19 cellular contexts compared by ENCODE assay signal in the genomic region with DNA sequence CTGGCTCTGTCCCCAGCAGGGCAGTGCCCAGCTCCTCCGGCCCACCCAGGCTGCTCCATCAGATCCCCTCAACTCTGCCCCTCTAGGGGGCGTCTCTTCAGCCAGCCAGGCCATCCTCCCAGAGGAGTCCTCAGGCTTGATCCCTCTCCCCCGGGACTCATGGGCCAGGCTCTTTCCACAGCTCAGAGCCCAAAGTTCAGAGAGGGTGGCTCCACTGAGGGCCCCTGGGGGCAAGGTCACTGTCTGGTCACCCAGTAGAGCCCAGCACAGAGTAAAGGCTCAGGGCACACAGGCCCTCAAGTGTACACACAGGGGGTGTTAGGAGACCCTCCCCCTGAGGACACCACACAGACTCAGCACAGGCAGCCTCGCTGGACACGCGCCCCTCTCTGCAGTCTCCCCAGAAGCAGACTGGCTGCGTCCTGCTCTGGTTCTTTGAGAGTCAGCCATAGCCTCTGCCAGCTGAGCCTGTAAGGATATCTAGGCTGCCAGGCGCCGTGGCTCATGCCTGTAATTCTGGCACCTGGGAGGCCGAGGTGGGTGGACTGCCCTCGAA.
DNase-seq lines count a peak whose midpoint lies in the region; FAIRE-seq and TF ChIP-seq lines count a peak whose summit lies in the region.
"Had no signal": no experiment of that assay in that cellular context is flagged by ENCODE, and none has a peak within 500 bp of the region (broad histone marks: within the 10 kb centered on the region; RNA-seq: fewer than 3 reads in every experiment).

No MANE protein-coding gene starts in this region.

- no peak overlapping the region for H2BK20ac ChIP-seq in H1 (ENCODE audit: low read length)

- H3K4me2 ChIP-seq in Karpas-422 (ENCODE audit: low read depth, low read length, poor library complexity, severe bottlenecking) = no peak overlapping the region
- no peak overlapping the region for H3K4me2 ChIP-seq in H1 (ENCODE audit: insufficient read depth in 1 of 2, low read depth in 2 of 2, low read length in 2 of 2)

- CTCF ChIA-PET in H1 (lab: Charles Lee; ENCODE audit: partially characterized antibody) = interaction anchor here (0.7 to 10.5 kb wide), 27 partner anchors 8 to 442 kb away, joined by 3 to 92 read pairs (median 4); no protein-coding TSS in a partner anchor

- no peak overlapping the region for H2AFZ ChIP-seq in Karpas-422 (ENCODE audit: low read length)
- H2AFZ ChIP-seq in H1 (ENCODE audit: low read length) = no peak overlapping the region

- peaks cover 75% of the 10 kb centered on the region for H3K79me2 ChIP-seq in Karpas-422 (ENCODE audit: low read length)
- H3K79me2 ChIP-seq in H1 (ENCODE audit: control insufficient read depth in 1 of 2, insufficient read depth in 2 of 2, low read length in 2 of 2) = no peaks in the 10 kb centered on the region

- no peak overlapping the region for H3K18ac ChIP-seq in H1 (ENCODE audit: extremely low read depth, low read length)

- no peak overlapping the region for H3K4me3 Mint-ChIP-seq in progenitor cell of endocrine pancreas (ENCODE audit: low read depth)

- H3K23ac ChIP-seq in H1 (ENCODE audit: insufficient read length) = no peak overlapping the region

- POLR2A ChIA-PET in H1 (lab: Charles Lee; ENCODE audit: partially characterized antibody) = interaction anchor here (0.6 to 1.5 kb wide), 2 partner anchors 11 to 22 kb away, joined by 3 to 5 read pairs; no protein-coding TSS in a partner anchor

- no peak overlapping the region; the same call in 1 of the 2 replicates for H2BK12ac ChIP-seq in H1 (ENCODE audit: low read depth, low read length)

- no peaks in the 10 kb centered on the region for H3K79me1 ChIP-seq in H1 (ENCODE audit: low read depth, low read length)

- H3K4me1 ChIP-seq in Karpas-422 (ENCODE audit: low read length) (peaks cover 24% of the 10 kb centered on the region), H1 (replicated peaks in 1 of 4; ENCODE audit: control insufficient read depth in 3 of 4, insufficient read depth in 4 of 4, low read length in 3 of 4) (no peaks in the 10 kb centered on the region)
- H3K4me1 ChIP-seq: sigmoid colon, suprapubic skin had no signal

- H3K36me3 Mint-ChIP-seq in progenitor cell of endocrine pancreas (ENCODE audit: insufficient read depth) = no peaks in the 10 kb centered on the region

- H3K36me3 ChIP-seq in Karpas-422 (ENCODE audit: insufficient read depth, low read length) = peaks cover 37% of the 10 kb centered on the region
- no peaks in the 10 kb centered on the region for H3K36me3 ChIP-seq in H1 (ENCODE audit: control insufficient read depth in 2 of 4, insufficient read depth in 4 of 4, low read length in 3 of 4)
- H3K36me3 ChIP-seq: sigmoid colon, suprapubic skin had no signal

- no peaks in the 10 kb centered on the region for H3K9me2 ChIP-seq in Karpas-422 (replicated peaks; ENCODE audit: insufficient read depth, low read length)

- no peaks in the 10 kb centered on the region for H3K23me2 ChIP-seq in H1 (ENCODE audit: low read depth, low read length)

- no peak overlapping the region for H3K27ac Mint-ChIP-seq in progenitor cell of endocrine pancreas

- no peak overlapping the region for H2BK120ac ChIP-seq in H1 (replicated peaks; ENCODE audit: low read depth, low read length)

- H3K4me3 ChIP-seq in Karpas-422 (ENCODE audit: low read length) (no peak overlapping the region), H1 (ENCODE audit: extremely low read depth in 1 of 4, insufficient read depth in 2 of 4, low read depth in 3 of 4, low read length in 4 of 4) (no peak overlapping the region)
- H3K4me3 ChIP-seq: sigmoid colon, suprapubic skin had no signal

- peaks cover 78% of the 10 kb centered on the region for H3K27me3 Mint-ChIP-seq in progenitor cell of endocrine pancreas

- no peaks in the 10 kb centered on the region for H3K9me3 Mint-ChIP-seq in progenitor cell of endocrine pancreas (ENCODE audit: low read depth)

- no peaks in the 10 kb centered on the region for H3K9me3 ChIP-seq in Karpas-422 (ENCODE audit: low read length)
- H3K9me3 ChIP-seq in H1 (ENCODE audit: insufficient read depth in 2 of 2, low read depth in 1 of 2, low read length in 1 of 2) = no peaks in the 10 kb centered on the region
- H3K9me3 ChIP-seq: sigmoid colon, suprapubic skin had no signal

- no peaks in the 10 kb centered on the region for H3K27me3 ChIP-seq in Karpas-422 (ENCODE audit: low read length)
- H3K27me3 ChIP-seq in H1 (replicated peaks in 1 of 4; ENCODE audit: control insufficient read depth in 3 of 4, extremely low read depth in 1 of 4, insufficient read depth in 3 of 4, low read length in 3 of 4) = peaks cover 0 to 3% (median 0%) of the 10 kb centered on the region in 4 experiments; a peak in 1 of 7 replicates
- H3K27me3 ChIP-seq: sigmoid colon had no signal

- TF ChIP-seq EP300 in H1 (IDR thresholded peaks at IDR 0.05; ENCODE audit: borderline replicate concordance in 1 of 2, low read depth in 2 of 2, low read length in 2 of 2) = no peak

- H3K14ac ChIP-seq in H1 (ENCODE audit: insufficient read length) = no peak overlapping the region

- H4K8ac ChIP-seq in H1 (ENCODE audit: extremely low read depth, insufficient read depth, low read length) = no peak overlapping the region

- TF ChIP-seq CTCF in GM12872 (IDR thresholded peaks at IDR 0.05; ENCODE audit: insufficient read depth, low read depth, low read length) (peak; percentile 25; the same call in 1 of the 3 replicates), H1 (IDR thresholded peaks at IDR 0.05; ENCODE audit: control extremely low read depth in 1 of 3, insufficient read depth in 1 of 3, low read depth in 1 of 3, low read length in 3 of 3) (peak; percentile 51 to 61 (median 52)), progenitor cell of endocrine pancreas (IDR thresholded peaks at IDR 0.05; ENCODE audit: unreplicated experiment) (peak; percentile 30)

- WGBS in H1 (ENCODE audit: extremely low coverage in 1 of 2, insufficient coverage in 1 of 2, insufficient read length in 1 of 2, insufficient replicate concordance in 2 of 2, low coverage in 1 of 2, low lambda C conversion rate in 2 of 2, missing lambda C conversion rate in 1 of 2), 2 experiments = 69% methylated on average over 10 of the region's 11 CpGs; no CpG with 5 or more reads in 1 of the 2 experiments

- peak; percentile 7 to 42; a peak in 3 of 4 replicates for TF ChIP-seq RAD21 in H1 (IDR thresholded peaks at IDR 0.05 in 1 of 2, conservative IDR thresholded peaks at IDR 0.05 in 1 of 2; ENCODE audit: low read depth in 2 of 2, low read length in 2 of 2)

- no peak overlapping the region for H3K56ac ChIP-seq in H1 (replicated peaks; ENCODE audit: insufficient read length, low read depth, low read length)

- H3K27ac ChIP-seq in Karpas-422 (ENCODE audit: low read length) (0 out of 2 replicates have a peak overlapping the region, but pooled peaks have one; percentile 3), H1 (ENCODE audit: low read depth, low read length) (no peak overlapping the region)
- H3K27ac ChIP-seq: sigmoid colon, suprapubic skin had no signal

- H4K20me1 ChIP-seq in Karpas-422 (ENCODE audit: insufficient read depth, low read depth, low read length) = peaks cover 19% of the 10 kb centered on the region; the same call in 1 of the 2 replicates
- H4K20me1 ChIP-seq in H1 (replicated peaks in 1 of 2; ENCODE audit: control insufficient read depth in 1 of 2, insufficient read depth in 2 of 2, low read length in 2 of 2) = no peaks in the 10 kb centered on the region

- no peak overlapping the region for H3K9ac ChIP-seq in Karpas-422 (ENCODE audit: low read length)
- H3K9ac ChIP-seq in H1 (replicated peaks in 1 of 4; ENCODE audit: extremely low read depth in 1 of 4, low read depth in 3 of 4, low read length in 3 of 4) = no peak overlapping the region

- no peak for TF ChIP-seq POLR2A in H1 (IDR thresholded peaks at IDR 0.05; ENCODE audit: control extremely low read depth in 1 of 2, low read depth in 2 of 2, low read length in 2 of 2)

- H2BK15ac ChIP-seq in H1 (ENCODE audit: low read length) = 0 out of 2 replicates have a peak overlapping the region, but pooled peaks have one; percentile 46

- no peak overlapping the region for H3K4ac ChIP-seq in H1 (replicated peaks; ENCODE audit: insufficient read length, low read depth, low read length)

- H2AK5ac ChIP-seq in H1 (ENCODE audit: low read depth, low read length) = no peak overlapping the region

- DNase-seq in Karpas-422 (no peak), H1 (ENCODE audit: low read depth in 1 of 2, low spot score in 2 of 2) (peak in 1 of 2 experiments; percentile 66), progenitor cell of endocrine pancreas (ENCODE audit: low spot score, unreplicated experiment) (no peak), Ammon's horn (ENCODE audit: low spot score) (no peak)
- no peak for DNase-seq in activated CD4-positive, alpha-beta T cell treated with anti-CD3 and anti-CD28 coated beads for 1 hour
- DNase-seq in activated T-cell treated with anti-CD3 and anti-CD28 coated beads, Interleukin-2, amount 50 U/mL, for 48 hours = no peak
- DNase-seq: activated CD4-positive, CD25-positive, alpha-beta regulatory T cell; activated gamma-delta T cell; AML-193; aorta; GF-D8; left cardiac atrium; NCI-H2081; Right ventricle myocardium superior; sigmoid colon; stimulated activated CD4-positive, alpha-beta T cell treated with anti-CD3 and anti-CD28 coated beads, Interleukin-1b, Interleukin-23, amount 100 ng/mL, for 48 hours had no signal

- H4K5ac ChIP-seq in H1 (ENCODE audit: insufficient read length, low read depth, low read length) = no peak overlapping the region

- H2BK5ac ChIP-seq in H1 (ENCODE audit: low read depth, low read length) = no peak overlapping the region

- H3K4me1 Mint-ChIP-seq in progenitor cell of endocrine pancreas (ENCODE audit: low read depth) = no peaks in the 10 kb centered on the region

- no peak overlapping the region for H4K91ac ChIP-seq in H1 (replicated peaks; ENCODE audit: insufficient read length, low read length)

- no peak for FAIRE-seq in H1 (lab: Jason Lieb, UNC)
- FAIRE-seq: D721Med had no signal

TF ChIP-seq in H1, 55 proteins besides CTCF, POLR2A, EP300 and RAD21:
- TF ChIP-seq TCF12 (IDR thresholded peaks at IDR 0.05; ENCODE audit: low read depth, low read length) (no peak), RFX5 (IDR thresholded peaks at IDR 0.05; ENCODE audit: borderline replicate concordance, low read depth, low read length) (no peak), SP4 (IDR thresholded peaks at IDR 0.05; ENCODE audit: low read length) (no peak), CREB1 (IDR thresholded peaks at IDR 0.05) (no peak), FOSL1 (IDR thresholded peaks at IDR 0.05; ENCODE audit: insufficient read depth, low read depth, low read length) (no peak), CHD1 (IDR thresholded peaks at IDR 0.05; ENCODE audit: low read depth, low read length) (no peak), SIN3A (conservative IDR thresholded peaks at IDR 0.05 in 1 of 2, IDR thresholded peaks at IDR 0.05 in 1 of 2; ENCODE audit: low read depth in 1 of 2, low read length in 2 of 2) (no peak), ZNF274 (IDR thresholded peaks at IDR 0.05; ENCODE audit: borderline replicate concordance, extremely low read depth, low read length) (no peak), SRF (IDR thresholded peaks at IDR 0.05; ENCODE audit: low read depth, low read length) (no peak)
